In the genomic region with DNA sequence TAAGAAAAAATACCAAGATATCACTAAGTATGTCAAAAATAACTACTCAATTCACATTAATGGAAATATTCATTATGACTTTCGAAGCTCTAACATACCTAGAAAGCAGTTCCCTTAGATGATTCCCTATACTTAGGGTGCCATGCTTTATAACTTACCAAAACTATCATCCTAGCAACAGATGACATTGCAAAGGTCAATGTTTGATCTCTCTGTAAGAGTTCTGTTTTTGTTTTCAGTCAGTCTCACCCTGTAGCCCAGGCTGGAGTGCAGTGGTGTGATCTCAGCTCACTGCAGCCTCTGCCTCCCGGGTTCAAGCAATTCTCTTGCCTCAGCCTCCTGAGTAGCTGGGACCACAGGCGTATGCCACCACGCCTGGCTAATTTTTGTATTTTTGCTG, we compare ENCODE assay signal across 8 cellular contexts. TPM values are rescaled to one million over a fixed set of nuclear protein-coding genes. Genes with fewer than 3 reads are reported as not detected.
DNase-seq lines count a peak whose midpoint lies in the region; ATAC-seq and TF ChIP-seq lines count a peak whose summit lies in the region.
"Not testable (repeated sequence)": the region's sequence is repeated elsewhere in the genome, so short reads cannot be mapped to it uniquely, and the experiment has no call there.

No MANE protein-coding gene starts in this region.

- 85 to 94% (median 91%) methylated on average over 4 of the region's 4 CpGs for WGBS in heart left ventricle, 4 donors

- peaks cover 43 to 71% of the 10 kb centered on the region in 2 donors for H3K36me3 Mint-ChIP-seq in CD4-positive, alpha-beta memory T cell
- not testable (repeated sequence) for H3K36me3 Mint-ChIP-seq in activated naive CD4-positive, alpha-beta T cell treated with anti-CD3 and anti-CD28 coated beads, Interleukin-2, amount 50 U/mL, for 24 hours; naive B cell

- peak overlapping the region in 6 of 7 donors; percentile 10 to 71 (median 54) for H3K27ac Mint-ChIP-seq in CD4-positive, alpha-beta memory T cell
- H3K27ac Mint-ChIP-seq in activated naive CD4-positive, alpha-beta T cell treated with anti-CD3 and anti-CD28 coated beads, Interleukin-2, amount 50 U/mL, for 24 hours = peak overlapping the region; percentile 72
- H3K27ac Mint-ChIP-seq in naive B cell = peak overlapping the region in 2 of 6 donors; percentile 15 to 41

- not testable (repeated sequence) for TF ChIP-seq CTCF in heart left ventricle (IDR thresholded peaks at IDR 0.05); upper lobe of right lung (IDR thresholded peaks at IDR 0.05)

- H3K36me3 ChIP-seq in CD4-positive, alpha-beta memory T cell (ENCODE audit: insufficient read depth, low read length) = peaks cover 43% of the 10 kb centered on the region
- peaks cover 0 to 98% (median 72%) of the 10 kb centered on the region in 9 donors for H3K36me3 ChIP-seq in heart left ventricle
- peaks cover 95% of the 10 kb centered on the region for H3K36me3 ChIP-seq in upper lobe of right lung

- peaks cover 19 to 45% (median 30%) of the 10 kb centered on the region in 4 donors for H3K4me1 Mint-ChIP-seq in CD4-positive, alpha-beta memory T cell
- H3K4me1 Mint-ChIP-seq in activated naive CD4-positive, alpha-beta T cell treated with anti-CD3 and anti-CD28 coated beads, Interleukin-2, amount 50 U/mL, for 24 hours = peaks cover 44% of the 10 kb centered on the region
- H3K4me1 Mint-ChIP-seq in naive B cell = peaks cover 8 to 12% (median 11%) of the 10 kb centered on the region in 3 donors

- not testable (repeated sequence) for TF ChIP-seq POLR2A in heart left ventricle (IDR thresholded peaks at IDR 0.05)

- not testable (repeated sequence) for H3K27me3 Mint-ChIP-seq in CD4-positive, alpha-beta memory T cell; activated naive CD4-positive, alpha-beta T cell treated with anti-CD3 and anti-CD28 coated beads, Interleukin-2, amount 50 U/mL, for 24 hours; naive B cell

- ATAC-seq in GM19463 (IDR thresholded peaks at IDR 0.05; ENCODE audit: unreplicated experiment) (peak; percentile 56), HG03378 (IDR thresholded peaks at IDR 0.05; ENCODE audit: unreplicated experiment) (peak; percentile 60), heart left ventricle (peak in 3 of 4 donors; percentile 39 to 69 (median 57)), naive B cell (ENCODE audit: low read depth in 2 of 2) (peak; percentile 37 to 41), upper lobe of right lung (peak; percentile 47)
- peak; percentile 28 to 51 for ATAC-seq in activated CD4-positive, CD25-positive, alpha-beta regulatory T cell treated with anti-CD3 and anti-CD28 coated beads, Interleukin-2, amount 50 U/mL, for 24 hours

- H3K4me1 ChIP-seq in CD4-positive, alpha-beta memory T cell (ENCODE audit: insufficient read depth, low read length) = peaks cover 35% of the 10 kb centered on the region
- peaks cover 0 to 40% (median 14%) of the 10 kb centered on the region in 12 donors for H3K4me1 ChIP-seq in heart left ventricle
- not testable (repeated sequence) for H3K4me1 ChIP-seq in upper lobe of right lung

- not testable (repeated sequence) for H3K9me3 ChIP-seq in CD4-positive, alpha-beta memory T cell (ENCODE audit: control insufficient read depth in 1 of 2, low read length in 2 of 2); heart left ventricle; upper lobe of right lung

- H3K9me3 Mint-ChIP-seq in CD4-positive, alpha-beta memory T cell; activated naive CD4-positive, alpha-beta T cell treated with anti-CD3 and anti-CD28 coated beads, Interleukin-2, amount 50 U/mL, for 24 hours; naive B cell: not testable (repeated sequence)

- H3K4me3 Mint-ChIP-seq in CD4-positive, alpha-beta memory T cell; activated naive CD4-positive, alpha-beta T cell treated with anti-CD3 and anti-CD28 coated beads, Interleukin-2, amount 50 U/mL, for 24 hours; naive B cell: not testable (repeated sequence)

- not testable (repeated sequence) for H3K4me3 ChIP-seq in CD4-positive, alpha-beta memory T cell (ENCODE audit: low read length in 2 of 2); heart left ventricle; upper lobe of right lung

- not testable (repeated sequence) for H3K27me3 ChIP-seq in CD4-positive, alpha-beta memory T cell (ENCODE audit: insufficient read depth, low read length); heart left ventricle; upper lobe of right lung

- intact Hi-C loops in CD4-positive, alpha-beta memory T cell (cut with micrococcal nuclease); heart left ventricle (cut with DNase I); upper lobe of right lung (cut with DNase I): not testable (repeated sequence)

- DNase-seq in CD4-positive, alpha-beta memory T cell; heart left ventricle; naive B cell; upper lobe of right lung: not testable (repeated sequence)

- POLR2A ChIA-PET in CD4-positive, alpha-beta memory T cell (lab: Charles Lee; ENCODE audit: partially characterized antibody) = interaction anchor here (0.7 to 5.0 kb wide), 4 partner anchors 13 to 18 kb away, joined by 3 to 30 read pairs (median 4); a partner anchor contains a TSS

- peak overlapping the region; percentile 36 for H3K27ac ChIP-seq in CD4-positive, alpha-beta memory T cell (ENCODE audit: low read depth, low read length)
- H3K27ac ChIP-seq in heart left ventricle = peak overlapping the region in 2 of 12 donors; percentile 3 to 5
- H3K27ac ChIP-seq in upper lobe of right lung = not testable (repeated sequence)

- CTCF ChIA-PET in CD4-positive, alpha-beta memory T cell (lab: Charles Lee; ENCODE audit: partially characterized antibody) = interaction anchor here (0.7 to 1.9 kb wide), 4 partner anchors 8 to 28 kb away, joined by 3 to 9 read pairs (median 4); no protein-coding TSS in a partner anchor

RNA-seq across cellular contexts. Expression of a gene that starts 16.5 kb away (rescaled TPM):
- total RNA-seq in CD4-positive, alpha-beta memory T cell = 10 to 100 TPM; 41.5 to 48.6 TPM
- polyA plus RNA-seq in CD4-positive, alpha-beta memory T cell = 10 to 100 TPM; 26.0 to 26.3 TPM
- total RNA-seq in heart left ventricle = 10 to 100 TPM; 12.3 to 19.1 (median 15.9) TPM
- 10 to 100 TPM; 11.8 to 18.2 TPM for polyA plus RNA-seq in heart left ventricle
- polyA plus RNA-seq in naive B cell (ENCODE audit: low read depth in 6 of 6) = 10 to 100 TPM; 20.2 to 30.9 (median 25.4) TPM
- 41.8 TPM for total RNA-seq in upper lobe of right lung

RNA-seq across cellular contexts. Expression of a gene that starts 18.6 kb away (rescaled TPM):
- 10 to 100 TPM; 94.2 to 96.2 TPM for total RNA-seq in CD4-positive, alpha-beta memory T cell
- polyA plus RNA-seq in CD4-positive, alpha-beta memory T cell = 10 to 100 TPM; 53.7 to 67.3 TPM
- 10 to 100 TPM; 27.5 to 50.0 (median 32.1) TPM for total RNA-seq in heart left ventricle
- 10 to 100 TPM; 11.8 to 27.2 TPM for polyA plus RNA-seq in heart left ventricle
- polyA plus RNA-seq in naive B cell (ENCODE audit: low read depth in 6 of 6) = 10 to 100 TPM; 32.2 to 54.4 (median 45.1) TPM
- 49.4 TPM for total RNA-seq in upper lobe of right lung
